Comparison of ENCODE assay signal across 9 cellular contexts in genomic region chr11:124897681-124898680, GRCh38. TPM values are rescaled to one million over a fixed set of nuclear protein-coding genes. Genes with fewer than 3 reads are reported as not detected.
A peak's percentile ranks its signal among the peaks of the same experiment; 100 is the strongest.
DNase-seq lines count a peak whose midpoint lies in the region; ATAC-seq lines count a peak whose summit lies in the region.
"Had no signal": no experiment of that assay in that cellular context is flagged by ENCODE, and none has a peak within 500 bp of the region (broad histone marks: within the 10 kb centered on the region; RNA-seq: fewer than 3 reads in every experiment).

Gene ROBO4, minus strand, starts transcription at chr11:124897865. Its CDS starts 70 bp downstream, at chr11:124897795.

- peak within 1 kb of the TSS; percentile 76 for H3K9ac ChIP-seq in skeletal muscle satellite cell (ENCODE audit: low read depth, low read length)

- H3K4me1 ChIP-seq in skeletal muscle satellite cell (ENCODE audit: control insufficient read depth, insufficient read depth, low read length) (peaks cover 62% of the 10 kb centered on the region), HAP-1 (no peaks in the 10 kb centered on the region)

- peak within 1 kb of the TSS; percentile 74 for H3K4me2 ChIP-seq in skeletal muscle satellite cell (ENCODE audit: low read length)

- in situ Hi-C loops in HAP-1 (cut with MboI; ENCODE audit: low sequenced_read_pairs), result no loop called here

- H3K27me3 ChIP-seq in skeletal muscle satellite cell (ENCODE audit: control insufficient read depth, insufficient read depth, low read length) (no peaks in the 10 kb centered on the region), HAP-1 (ENCODE audit: low read depth) (peaks cover 28% of the 10 kb centered on the region)

- intact Hi-C loops in left cardiac atrium (cut with DNase I), result no loop called here

- DNase-seq in GM04504 (ENCODE audit: low read depth) (peak; percentile 79), amniotic stem cell (lab: John Stamatoyannopoulos, UW) (peak; percentile 79), left cardiac atrium (peak; percentile 76), DMS153 (lab: John Stamatoyannopoulos, UW) (no peak), HUDEP-2 (lab: John Stamatoyannopoulos, UW; ENCODE audit: unreplicated experiment in 76 of 76) (no peak), HuH-7.5 (ENCODE audit: low spot score) (no peak), HAP-1 (ENCODE audit: low spot score in 2 of 2) (no peak)
- DNase-seq: NCI-H69 had no signal

- H3K9me3 ChIP-seq in skeletal muscle satellite cell (replicated peaks; ENCODE audit: low read length) (no peaks in the 10 kb centered on the region), HAP-1 (no peaks in the 10 kb centered on the region)

- H3K4me3 ChIP-seq in skeletal muscle satellite cell (ENCODE audit: low read length) (peak within 1 kb of the TSS; percentile 60), HAP-1 (no peak within 1 kb of the TSS)

- ATAC-seq in left cardiac atrium, result peak; percentile 39 to 63

- H3K36me3 ChIP-seq in skeletal muscle satellite cell (ENCODE audit: insufficient read depth, low read length) (no peaks in the 10 kb centered on the region), HAP-1 (replicated peaks) (no peaks in the 10 kb centered on the region)

RNA-seq across cellular contexts. Expression of gene ROBO4, which starts in this region (rescaled TPM):
- 10 to 100 TPM; 18.9 to 43.3 TPM for total RNA-seq in left cardiac atrium
- total RNA-seq in skeletal muscle satellite cell (2012; rRNA removed), result 5.9 and 9.1 TPM in 2 replicates

Comparison
In these comparisons a context has a peak if more than half of its experiments do, and no peak if none do; other contexts are left out.
1. DNase-seq: peak in GM04504 (single experiment), amniotic stem cell (single experiment) and left cardiac atrium (single experiment); none in DMS153 (single experiment), HUDEP-2 (0 of 76), HuH-7.5 (single experiment) and HAP-1 (0 of 2).